Comparison of ENCODE assay signal across 1 cellular context in the genomic region with DNA sequence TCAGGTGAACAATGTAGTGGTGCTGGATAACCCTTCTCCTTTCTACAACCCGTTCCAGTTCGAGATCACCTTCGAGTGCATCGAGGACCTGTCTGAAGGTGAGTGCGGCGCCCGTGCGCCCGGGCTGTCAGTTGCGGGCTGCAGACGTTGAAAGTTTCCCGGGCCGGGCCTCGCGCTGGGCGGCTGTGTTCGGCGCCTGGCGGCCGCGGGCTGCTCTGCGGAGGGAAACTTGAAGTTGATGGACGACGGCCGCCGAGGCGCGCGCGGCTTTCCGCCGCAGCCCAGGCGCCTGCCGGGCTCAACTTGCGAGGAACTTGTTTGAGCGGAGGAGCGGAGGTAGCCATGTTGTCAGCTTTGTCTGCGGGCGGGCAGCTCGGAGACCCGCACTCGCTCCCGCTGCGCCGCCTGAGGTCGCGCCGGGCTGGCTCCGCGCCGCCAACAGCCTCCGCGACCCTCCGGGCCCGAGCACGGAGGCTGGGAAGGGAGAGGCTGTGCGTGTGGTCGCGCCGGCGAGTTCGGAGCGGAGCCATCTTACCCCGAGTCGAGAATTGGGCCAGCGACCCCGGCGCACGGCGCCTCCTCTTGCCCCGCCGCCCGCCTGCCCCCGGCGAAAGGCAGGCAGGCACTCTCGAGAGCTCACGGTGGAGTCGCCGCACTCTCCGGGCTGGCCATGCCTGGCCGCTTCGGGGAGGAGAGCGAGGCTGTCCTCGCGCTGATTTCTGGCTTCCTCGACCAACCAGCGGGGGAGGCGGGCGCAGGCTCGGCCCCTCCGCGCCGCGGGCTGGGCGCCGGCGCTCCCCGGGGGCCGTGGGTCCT.
TF ChIP-seq lines count a peak whose summit lies in the region.

No MANE protein-coding gene starts in this region.

TF ChIP-seq in GM12878, 131 proteins besides CTCF, POLR2A, EP300 and RAD21 (continued from another document and continues in another):
- TF ChIP-seq, protein P1, sequence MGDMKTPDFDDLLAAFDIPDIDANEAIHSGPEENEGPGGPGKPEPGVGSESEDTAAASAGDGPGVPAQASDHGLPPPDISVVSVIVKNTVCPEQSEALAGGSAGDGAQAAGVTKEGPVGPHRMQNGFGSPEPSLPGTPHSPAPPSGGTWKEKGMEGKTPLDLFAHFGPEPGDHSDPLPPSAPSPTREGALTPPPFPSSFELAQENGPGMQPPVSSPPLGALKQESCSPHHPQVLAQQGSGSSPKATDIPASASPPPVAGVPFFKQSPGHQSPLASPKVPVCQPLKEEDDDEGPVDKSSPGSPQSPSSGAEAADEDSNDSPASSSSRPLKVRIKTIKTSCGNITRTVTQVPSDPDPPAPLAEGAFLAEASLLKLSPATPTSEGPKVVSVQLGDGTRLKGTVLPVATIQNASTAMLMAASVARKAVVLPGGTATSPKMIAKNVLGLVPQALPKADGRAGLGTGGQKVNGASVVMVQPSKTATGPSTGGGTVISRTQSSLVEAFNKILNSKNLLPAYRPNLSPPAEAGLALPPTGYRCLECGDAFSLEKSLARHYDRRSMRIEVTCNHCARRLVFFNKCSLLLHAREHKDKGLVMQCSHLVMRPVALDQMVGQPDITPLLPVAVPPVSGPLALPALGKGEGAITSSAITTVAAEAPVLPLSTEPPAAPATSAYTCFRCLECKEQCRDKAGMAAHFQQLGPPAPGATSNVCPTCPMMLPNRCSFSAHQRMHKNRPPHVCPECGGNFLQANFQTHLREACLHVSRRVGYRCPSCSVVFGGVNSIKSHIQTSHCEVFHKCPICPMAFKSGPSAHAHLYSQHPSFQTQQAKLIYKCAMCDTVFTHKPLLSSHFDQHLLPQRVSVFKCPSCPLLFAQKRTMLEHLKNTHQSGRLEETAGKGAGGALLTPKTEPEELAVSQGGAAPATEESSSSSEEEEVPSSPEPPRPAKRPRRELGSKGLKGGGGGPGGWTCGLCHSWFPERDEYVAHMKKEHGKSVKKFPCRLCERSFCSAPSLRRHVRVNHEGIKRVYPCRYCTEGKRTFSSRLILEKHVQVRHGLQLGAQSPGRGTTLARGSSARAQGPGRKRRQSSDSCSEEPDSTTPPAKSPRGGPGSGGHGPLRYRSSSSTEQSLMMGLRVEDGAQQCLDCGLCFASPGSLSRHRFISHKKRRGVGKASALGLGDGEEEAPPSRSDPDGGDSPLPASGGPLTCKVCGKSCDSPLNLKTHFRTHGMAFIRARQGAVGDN (IDR thresholded peaks at IDR 0.05) = peak; percentile 72; the same call in 1 of the 2 replicates
- TF ChIP-seq ASH2L (IDR thresholded peaks at IDR 0.05; ENCODE audit: borderline replicate concordance, low read depth) (peak; percentile 74; the same call in 1 of the 2 replicates), SIN3A (IDR thresholded peaks at IDR 0.05; ENCODE audit: low read depth, low read length) (0 out of 2 replicates have a peak, but pooled peaks have one; percentile 54), KDM1A (IDR thresholded peaks at IDR 0.05; ENCODE audit: borderline replicate concordance) (no peak), ESRRA (IDR thresholded peaks at IDR 0.05; ENCODE audit: low read length) (no peak), MXI1 (IDR thresholded peaks at IDR 0.05; ENCODE audit: low read depth, low read length) (no peak), RAD51 (IDR thresholded peaks at IDR 0.05) (no peak), SREBF2 (IDR thresholded peaks at IDR 0.05; ENCODE audit: low read length) (no peak), SPI1 (IDR thresholded peaks at IDR 0.05; ENCODE audit: borderline replicate concordance, insufficient read depth, low read depth, low read length) (no peak), ZNF217 (IDR thresholded peaks at IDR 0.05) (no peak), ZZZ3 (IDR thresholded peaks at IDR 0.05; ENCODE audit: control insufficient read depth, insufficient read length, low read depth) (no peak), ATF7 (IDR thresholded peaks at IDR 0.05; ENCODE audit: low read depth) (no peak), MTA2 (IDR thresholded peaks at IDR 0.05; ENCODE audit: low read depth) (no peak), TCF7 (IDR thresholded peaks at IDR 0.05; ENCODE audit: borderline replicate concordance) (no peak), CBX5 (IDR thresholded peaks at IDR 0.05; ENCODE audit: low read depth) (0 out of 2 replicates have a peak, but pooled peaks have one; percentile 44), GATAD2B (conservative IDR thresholded peaks at IDR 0.05; ENCODE audit: low read depth) (no peak), ZBED1 (IDR thresholded peaks at IDR 0.05; ENCODE audit: borderline replicate concordance) (no peak), ZNF384 (IDR thresholded peaks at IDR 0.05; ENCODE audit: borderline replicate concordance, low read depth, low read length) (no peak), RBBP5 (conservative IDR thresholded peaks at IDR 0.05) (0 out of 2 replicates have a peak, but pooled peaks have one; percentile 28), CHD2 (IDR thresholded peaks at IDR 0.05; ENCODE audit: borderline replicate concordance, low read depth, low read length) (no peak), SMARCA5 (IDR thresholded peaks at IDR 0.05) (no peak), BACH1 (IDR thresholded peaks at IDR 0.05; ENCODE audit: borderline replicate concordance) (peak; percentile 53; the same call in 1 of the 2 replicates), MTA3 (IDR thresholded peaks at IDR 0.05; ENCODE audit: borderline replicate concordance, low read length) (no peak; the same call in 1 of the 2 replicates), CREB1 (IDR thresholded peaks at IDR 0.05; ENCODE audit: low read depth) (no peak; the same call in 1 of the 2 replicates), KAT2A (conservative IDR thresholded peaks at IDR 0.05; ENCODE audit: control insufficient read depth, low read depth, low read length) (no peak), MYC (IDR thresholded peaks at IDR 0.05; ENCODE audit: insufficient read depth, insufficient read length, insufficient replicate concordance, low read length, severe bottlenecking) (peak; percentile 41), ZNF24 (IDR thresholded peaks at IDR 0.05) (no peak), EZH2 (IDR thresholded peaks at IDR 0.05; ENCODE audit: borderline replicate concordance, control insufficient read depth, low read depth, low read length) (no peak)
- TF ChIP-seq, protein P2, sequence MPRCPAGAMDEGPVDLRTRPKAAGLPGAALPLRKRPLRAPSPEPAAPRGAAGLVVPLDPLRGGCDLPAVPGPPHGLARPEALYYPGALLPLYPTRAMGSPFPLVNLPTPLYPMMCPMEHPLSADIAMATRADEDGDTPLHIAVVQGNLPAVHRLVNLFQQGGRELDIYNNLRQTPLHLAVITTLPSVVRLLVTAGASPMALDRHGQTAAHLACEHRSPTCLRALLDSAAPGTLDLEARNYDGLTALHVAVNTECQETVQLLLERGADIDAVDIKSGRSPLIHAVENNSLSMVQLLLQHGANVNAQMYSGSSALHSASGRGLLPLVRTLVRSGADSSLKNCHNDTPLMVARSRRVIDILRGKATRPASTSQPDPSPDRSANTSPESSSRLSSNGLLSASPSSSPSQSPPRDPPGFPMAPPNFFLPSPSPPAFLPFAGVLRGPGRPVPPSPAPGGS (IDR thresholded peaks at IDR 0.05; ENCODE audit: borderline replicate concordance, insufficient read depth, low read depth, low read length, poor library complexity, severe bottlenecking) = no peak
- TF ChIP-seq, protein P3, sequence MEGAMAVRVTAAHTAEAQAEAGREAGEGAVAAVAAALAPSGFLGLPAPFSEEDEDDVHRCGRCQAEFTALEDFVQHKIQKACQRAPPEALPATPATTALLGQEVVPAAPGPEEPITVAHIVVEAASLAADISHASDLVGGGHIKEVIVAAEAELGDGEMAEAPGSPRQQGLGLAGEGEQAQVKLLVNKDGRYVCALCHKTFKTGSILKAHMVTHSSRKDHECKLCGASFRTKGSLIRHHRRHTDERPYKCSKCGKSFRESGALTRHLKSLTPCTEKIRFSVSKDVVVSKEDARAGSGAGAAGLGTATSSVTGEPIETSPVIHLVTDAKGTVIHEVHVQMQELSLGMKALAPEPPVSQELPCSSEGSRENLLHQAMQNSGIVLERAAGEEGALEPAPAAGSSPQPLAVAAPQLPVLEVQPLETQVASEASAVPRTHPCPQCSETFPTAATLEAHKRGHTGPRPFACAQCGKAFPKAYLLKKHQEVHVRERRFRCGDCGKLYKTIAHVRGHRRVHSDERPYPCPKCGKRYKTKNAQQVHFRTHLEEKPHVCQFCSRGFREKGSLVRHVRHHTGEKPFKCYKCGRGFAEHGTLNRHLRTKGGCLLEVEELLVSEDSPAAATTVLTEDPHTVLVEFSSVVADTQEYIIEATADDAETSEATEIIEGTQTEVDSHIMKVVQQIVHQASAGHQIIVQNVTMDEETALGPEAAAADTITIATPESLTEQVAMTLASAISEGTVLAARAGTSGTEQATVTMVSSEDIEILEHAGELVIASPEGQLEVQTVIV (IDR thresholded peaks at IDR 0.05; ENCODE audit: borderline replicate concordance, partially characterized antibody) = no peak
- TF ChIP-seq, protein P4, sequence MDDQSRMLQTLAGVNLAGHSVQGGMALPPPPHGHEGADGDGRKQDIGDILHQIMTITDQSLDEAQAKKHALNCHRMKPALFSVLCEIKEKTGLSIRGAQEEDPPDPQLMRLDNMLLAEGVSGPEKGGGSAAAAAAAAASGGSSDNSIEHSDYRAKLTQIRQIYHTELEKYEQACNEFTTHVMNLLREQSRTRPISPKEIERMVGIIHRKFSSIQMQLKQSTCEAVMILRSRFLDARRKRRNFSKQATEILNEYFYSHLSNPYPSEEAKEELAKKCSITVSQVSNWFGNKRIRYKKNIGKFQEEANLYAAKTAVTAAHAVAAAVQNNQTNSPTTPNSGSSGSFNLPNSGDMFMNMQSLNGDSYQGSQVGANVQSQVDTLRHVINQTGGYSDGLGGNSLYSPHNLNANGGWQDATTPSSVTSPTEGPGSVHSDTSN (IDR thresholded peaks at IDR 0.05; ENCODE audit: insufficient replicate concordance, low read depth, low read length) = peak; percentile 72
- TF ChIP-seq, protein P5, sequence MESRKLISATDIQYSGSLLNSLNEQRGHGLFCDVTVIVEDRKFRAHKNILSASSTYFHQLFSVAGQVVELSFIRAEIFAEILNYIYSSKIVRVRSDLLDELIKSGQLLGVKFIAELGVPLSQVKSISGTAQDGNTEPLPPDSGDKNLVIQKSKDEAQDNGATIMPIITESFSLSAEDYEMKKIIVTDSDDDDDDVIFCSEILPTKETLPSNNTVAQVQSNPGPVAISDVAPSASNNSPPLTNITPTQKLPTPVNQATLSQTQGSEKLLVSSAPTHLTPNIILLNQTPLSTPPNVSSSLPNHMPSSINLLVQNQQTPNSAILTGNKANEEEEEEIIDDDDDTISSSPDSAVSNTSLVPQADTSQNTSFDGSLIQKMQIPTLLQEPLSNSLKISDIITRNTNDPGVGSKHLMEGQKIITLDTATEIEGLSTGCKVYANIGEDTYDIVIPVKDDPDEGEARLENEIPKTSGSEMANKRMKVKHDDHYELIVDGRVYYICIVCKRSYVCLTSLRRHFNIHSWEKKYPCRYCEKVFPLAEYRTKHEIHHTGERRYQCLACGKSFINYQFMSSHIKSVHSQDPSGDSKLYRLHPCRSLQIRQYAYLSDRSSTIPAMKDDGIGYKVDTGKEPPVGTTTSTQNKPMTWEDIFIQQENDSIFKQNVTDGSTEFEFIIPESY (IDR thresholded peaks at IDR 0.05) = no peak
- TF ChIP-seq, protein P6, sequence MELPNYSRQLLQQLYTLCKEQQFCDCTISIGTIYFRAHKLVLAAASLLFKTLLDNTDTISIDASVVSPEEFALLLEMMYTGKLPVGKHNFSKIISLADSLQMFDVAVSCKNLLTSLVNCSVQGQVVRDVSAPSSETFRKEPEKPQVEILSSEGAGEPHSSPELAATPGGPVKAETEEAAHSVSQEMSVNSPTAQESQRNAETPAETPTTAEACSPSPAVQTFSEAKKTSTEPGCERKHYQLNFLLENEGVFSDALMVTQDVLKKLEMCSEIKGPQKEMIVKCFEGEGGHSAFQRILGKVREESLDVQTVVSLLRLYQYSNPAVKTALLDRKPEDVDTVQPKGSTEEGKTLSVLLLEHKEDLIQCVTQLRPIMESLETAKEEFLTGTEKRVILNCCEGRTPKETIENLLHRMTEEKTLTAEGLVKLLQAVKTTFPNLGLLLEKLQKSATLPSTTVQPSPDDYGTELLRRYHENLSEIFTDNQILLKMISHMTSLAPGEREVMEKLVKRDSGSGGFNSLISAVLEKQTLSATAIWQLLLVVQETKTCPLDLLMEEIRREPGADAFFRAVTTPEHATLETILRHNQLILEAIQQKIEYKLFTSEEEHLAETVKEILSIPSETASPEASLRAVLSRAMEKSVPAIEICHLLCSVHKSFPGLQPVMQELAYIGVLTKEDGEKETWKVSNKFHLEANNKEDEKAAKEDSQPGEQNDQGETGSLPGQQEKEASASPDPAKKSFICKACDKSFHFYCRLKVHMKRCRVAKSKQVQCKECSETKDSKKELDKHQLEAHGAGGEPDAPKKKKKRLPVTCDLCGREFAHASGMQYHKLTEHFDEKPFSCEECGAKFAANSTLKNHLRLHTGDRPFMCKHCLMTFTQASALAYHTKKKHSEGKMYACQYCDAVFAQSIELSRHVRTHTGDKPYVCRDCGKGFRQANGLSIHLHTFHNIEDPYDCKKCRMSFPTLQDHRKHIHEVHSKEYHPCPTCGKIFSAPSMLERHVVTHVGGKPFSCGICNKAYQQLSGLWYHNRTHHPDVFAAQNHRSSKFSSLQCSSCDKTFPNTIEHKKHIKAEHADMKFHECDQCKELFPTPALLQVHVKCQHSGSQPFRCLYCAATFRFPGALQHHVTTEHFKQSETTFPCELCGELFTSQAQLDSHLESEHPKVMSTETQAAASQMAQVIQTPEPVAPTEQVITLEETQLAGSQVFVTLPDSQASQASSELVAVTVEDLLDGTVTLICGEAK (IDR thresholded peaks at IDR 0.05; ENCODE audit: borderline replicate concordance) = no peak
- TF ChIP-seq, protein P7, sequence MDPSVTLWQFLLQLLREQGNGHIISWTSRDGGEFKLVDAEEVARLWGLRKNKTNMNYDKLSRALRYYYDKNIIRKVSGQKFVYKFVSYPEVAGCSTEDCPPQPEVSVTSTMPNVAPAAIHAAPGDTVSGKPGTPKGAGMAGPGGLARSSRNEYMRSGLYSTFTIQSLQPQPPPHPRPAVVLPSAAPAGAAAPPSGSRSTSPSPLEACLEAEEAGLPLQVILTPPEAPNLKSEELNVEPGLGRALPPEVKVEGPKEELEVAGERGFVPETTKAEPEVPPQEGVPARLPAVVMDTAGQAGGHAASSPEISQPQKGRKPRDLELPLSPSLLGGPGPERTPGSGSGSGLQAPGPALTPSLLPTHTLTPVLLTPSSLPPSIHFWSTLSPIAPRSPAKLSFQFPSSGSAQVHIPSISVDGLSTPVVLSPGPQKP (IDR thresholded peaks at IDR 0.05; ENCODE audit: low read depth, low read length) = no peak
- TF ChIP-seq, protein P8, sequence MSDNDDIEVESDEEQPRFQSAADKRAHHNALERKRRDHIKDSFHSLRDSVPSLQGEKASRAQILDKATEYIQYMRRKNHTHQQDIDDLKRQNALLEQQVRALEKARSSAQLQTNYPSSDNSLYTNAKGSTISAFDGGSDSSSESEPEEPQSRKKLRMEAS (IDR thresholded peaks at IDR 0.05; ENCODE audit: low read depth, low read length) = peak; percentile 23; the same call in 1 of the 2 replicates
- TF ChIP-seq, protein P9, sequence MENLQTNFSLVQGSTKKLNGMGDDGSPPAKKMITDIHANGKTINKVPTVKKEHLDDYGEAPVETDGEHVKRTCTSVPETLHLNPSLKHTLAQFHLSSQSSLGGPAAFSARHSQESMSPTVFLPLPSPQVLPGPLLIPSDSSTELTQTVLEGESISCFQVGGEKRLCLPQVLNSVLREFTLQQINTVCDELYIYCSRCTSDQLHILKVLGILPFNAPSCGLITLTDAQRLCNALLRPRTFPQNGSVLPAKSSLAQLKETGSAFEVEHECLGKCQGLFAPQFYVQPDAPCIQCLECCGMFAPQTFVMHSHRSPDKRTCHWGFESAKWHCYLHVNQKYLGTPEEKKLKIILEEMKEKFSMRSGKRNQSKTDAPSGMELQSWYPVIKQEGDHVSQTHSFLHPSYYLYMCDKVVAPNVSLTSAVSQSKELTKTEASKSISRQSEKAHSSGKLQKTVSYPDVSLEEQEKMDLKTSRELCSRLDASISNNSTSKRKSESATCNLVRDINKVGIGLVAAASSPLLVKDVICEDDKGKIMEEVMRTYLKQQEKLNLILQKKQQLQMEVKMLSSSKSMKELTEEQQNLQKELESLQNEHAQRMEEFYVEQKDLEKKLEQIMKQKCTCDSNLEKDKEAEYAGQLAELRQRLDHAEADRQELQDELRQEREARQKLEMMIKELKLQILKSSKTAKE (IDR thresholded peaks at IDR 0.05; ENCODE audit: low read depth, poor library complexity, severe bottlenecking) = no peak
